23 cellular contexts compared by ENCODE assay signal in the genomic region with DNA sequence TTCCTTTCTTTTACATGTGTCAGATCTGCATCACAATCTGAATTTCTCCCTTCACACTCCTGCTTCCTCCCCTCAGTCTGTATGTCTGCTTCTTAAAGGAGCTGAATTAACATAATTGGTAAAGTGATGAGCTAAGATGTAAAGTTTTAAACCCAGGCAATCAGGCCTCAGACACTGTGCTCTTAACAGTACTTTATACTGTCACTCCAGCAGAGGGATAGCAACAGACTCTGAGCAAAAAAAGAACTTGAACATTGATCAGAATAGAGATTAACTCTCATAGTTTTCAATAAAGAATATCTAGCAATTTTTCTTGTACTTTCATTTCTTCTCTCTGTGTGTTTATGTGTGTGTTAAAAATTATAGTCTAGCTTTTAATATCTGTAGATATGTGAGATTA.
"Had no signal": no experiment of that assay in that cellular context is flagged by ENCODE, and none has a peak within 500 bp of the region (broad histone marks: within the 10 kb centered on the region; RNA-seq: fewer than 3 reads in every experiment).

No MANE protein-coding gene starts in this region.

- ATAC-seq: activated T-cell treated with anti-CD3 and anti-CD28 coated beads, Interleukin-2, amount 50 U/mL, for 4 hours; PC-3 had no signal

- DNase-seq: activated B cell treated with CpG ODN at 0.5 μM for 24 hours; activated CD4-positive, alpha-beta memory T cell treated with anti-CD3 and anti-CD28 coated beads for 36 hours; activated CD4-positive, alpha-beta T cell treated with anti-CD3 and anti-CD28 coated beads for 1 hour; activated CD4-positive, alpha-beta T cell treated with anti-CD3 and anti-CD28 coated beads, Interleukin-2, amount 10 ng/mL, durations not matched to agents 24 days and 14 days; activated CD8-positive, alpha-beta memory T cell treated with anti-CD3 and anti-CD28 coated beads for 24 hours; activated gamma-delta T cell; activated naive CD4-positive, alpha-beta T cell treated with anti-CD3 and anti-CD28 coated beads for 36 hours; activated T-cell treated with anti-CD3 and anti-CD28 coated beads, Interleukin-2, amount 50 U/mL, for 4 hours; amygdala; KG1; NCI-H1092; NCI-H1417; NCI-H1930; NCI-H2171; NCI-H2227 treated with DMSO at 0.1 percent for 48 hours; NCI-H446 treated with DMSO at 0.1 percent for 48 hours; NCI-H524 treated with DMSO at 0.1 percent for 48 hours; NCI-H748 treated with DMSO at 0.1 percent for 48 hours; NK-92 treated with Interleukin-12 subunit alpha and Interleukin-12 subunit beta, amount 100 ng/mL, for 24 hours; PC-3; SHP77 treated with DMSO at 0.1 percent for 48 hours; T-helper 1 cell had no signal

- FAIRE-seq: astrocyte had no signal
